21 cellular contexts compared by ENCODE assay signal in genomic region chr6:74091794-74092157, GRCh38.
"Had no signal": no experiment of that assay in that cellular context is flagged by ENCODE, and none has a peak within 500 bp of the region (broad histone marks: within the 10 kb centered on the region; RNA-seq: fewer than 3 reads in every experiment).

No MANE protein-coding gene starts in this region.

- DNase-seq: activated CD4-positive, alpha-beta T cell treated with anti-CD3 and anti-CD28 coated beads for 4 hours; activated CD4-positive, alpha-beta T cell treated with anti-CD3 and anti-CD28 coated beads, Interleukin-2, amount 50 U/mL, for 4 hours; activated effector memory CD4-positive, alpha-beta T cell treated with Interleukin-2 at 50 U/mL for 16 hours; activated naive CD4-positive, alpha-beta T cell treated with Interleukin-2 at 50 U/mL for 16 hours; brain microvascular endothelial cell; esophagus squamous epithelium; left lung; lower lobe of right lung; natural killer cell; posterior cingulate gyrus; stimulated activated CD4-positive, alpha-beta T cell treated with anti-CD3 and anti-CD28 coated beads, Interleukin-15, amount 100 ng/mL, for 24 hours; stimulated activated CD4-positive, alpha-beta T cell treated with anti-CD3 and anti-CD28 coated beads, Interleukin-2, amount 100 ng/mL, for 24 hours; stimulated activated naive B cell treated with anti-CD40 and anti-IgM and Interleukin-4, amounts not matched to agents 10 μg/mL and 1 μg/mL and 100 μg/mL, for 72 hours; stomach; T-helper 9 cell; tibial artery; upper lobe of right lung had no signal

- H3K4me3 ChIP-seq: adrenal gland, ascending aorta, esophagus squamous epithelium, left lung, lower lobe of right lung, stomach, suprapubic skin, tibial artery, upper lobe of right lung had no signal

- H3K36me3 ChIP-seq: adrenal gland, ascending aorta, brain microvascular endothelial cell, esophagus squamous epithelium, left lung, lower lobe of right lung, stomach, suprapubic skin, tibial artery, upper lobe of right lung had no signal

- H3K9me3 ChIP-seq: adrenal gland, ascending aorta, esophagus squamous epithelium, left lung, lower lobe of right lung, stomach, suprapubic skin, tibial artery, upper lobe of right lung had no signal

- H3K4me1 ChIP-seq: adrenal gland, ascending aorta, left lung, lower lobe of right lung, suprapubic skin, upper lobe of right lung had no signal

- ATAC-seq: natural killer cell; stimulated activated naive B cell treated with anti-CD40 and anti-IgM and Interleukin-4, amounts not matched to agents 10 μg/mL and 1 μg/mL and 100 μg/mL, for 72 hours had no signal

- H3K27me3 ChIP-seq: adrenal gland, ascending aorta, brain microvascular endothelial cell, esophagus squamous epithelium, left lung, stomach, suprapubic skin, tibial artery, upper lobe of right lung had no signal

- H3K27ac ChIP-seq: adrenal gland, ascending aorta, brain microvascular endothelial cell, esophagus squamous epithelium, left lung, lower lobe of right lung, suprapubic skin, tibial artery, upper lobe of right lung, VCaP had no signal
